17 cellular contexts compared by ENCODE assay signal in genomic region chr7:101422361-101423195, GRCh38. TPM values are rescaled to one million over a fixed set of nuclear protein-coding genes. Genes with fewer than 3 reads are reported as not detected.
A peak's percentile ranks its signal among the peaks of the same experiment; 100 is the strongest.
DNase-seq lines count a peak whose midpoint lies in the region; ATAC-seq and TF ChIP-seq lines count a peak whose summit lies in the region.
"Had no signal": no experiment of that assay in that cellular context is flagged by ENCODE, and none has a peak within 500 bp of the region (broad histone marks: within the 10 kb centered on the region; RNA-seq: fewer than 3 reads in every experiment).

No MANE protein-coding gene starts in this region.

- H3K79me2 ChIP-seq in GM23338 (replicated peaks; ENCODE audit: insufficient read depth): no peaks in the 10 kb centered on the region

- no peaks in the 10 kb centered on the region for H3K36me3 ChIP-seq in GM23338 (ENCODE audit: insufficient read depth)
- no peaks in the 10 kb centered on the region for H3K36me3 ChIP-seq in thyroid gland
- H3K36me3 ChIP-seq: BLaER1 treated with 17β-estradiol and CSF1 and Interleukin-3, amounts not matched to agents 10 nM and 100 nM had no signal

- H3K27ac ChIP-seq in GM23338 (ENCODE audit: low read depth) (no peak overlapping the region), thyroid gland (no peak overlapping the region)
- H3K27ac ChIP-seq: BLaER1 treated with 17β-estradiol and CSF1 and Interleukin-3, amounts not matched to agents 10 nM and 100 nM; GM23248 had no signal

- H3K4me1 ChIP-seq in GM23338 (ENCODE audit: insufficient read depth): no peaks in the 10 kb centered on the region; the same call in 1 of the 2 replicates
- no peaks in the 10 kb centered on the region for H3K4me1 ChIP-seq in thyroid gland

- peaks cover 8% of the 10 kb centered on the region for H3K27me3 Mint-ChIP-seq in GM23338 (ENCODE audit: insufficient read depth, low read depth, poor library complexity)
- peaks cover 3% of the 10 kb centered on the region for H3K27me3 Mint-ChIP-seq in activated CD8-positive, alpha-beta T cell treated with anti-CD3 and anti-CD28 coated beads for 36 hours
- H3K27me3 Mint-ChIP-seq: CD4-positive, CD25-positive, alpha-beta regulatory T cell had no signal

- H3K27ac Mint-ChIP-seq in GM23338: no peak overlapping the region
- no peak overlapping the region for H3K27ac Mint-ChIP-seq in activated CD8-positive, alpha-beta T cell treated with anti-CD3 and anti-CD28 coated beads for 36 hours
- H3K27ac Mint-ChIP-seq: IgD-negative memory B cell had no signal

- WGBS in thyroid gland, 2 donors: 69 to 77% methylated on average over 11 of the region's 11 CpGs

- H3K9me2 ChIP-seq in GM23338 (ENCODE audit: insufficient read depth): no peaks in the 10 kb centered on the region

- intact Hi-C loops in thyroid gland (cut with DNase I): no loop called here
- intact Hi-C loops in activated CD8-positive, alpha-beta T cell treated with anti-CD3 and anti-CD28 coated beads for 36 hours (cut with micrococcal nuclease): no loop called here

- no peaks in the 10 kb centered on the region for H3K9me3 ChIP-seq in thyroid gland
- H3K9me3 ChIP-seq: BLaER1 treated with 17β-estradiol and CSF1 and Interleukin-3, amounts not matched to agents 10 nM and 100 nM had no signal

- no peak overlapping the region for H3K4me2 ChIP-seq in GM23338
- H3K4me2 ChIP-seq: BLaER1 treated with 17β-estradiol and CSF1 and Interleukin-3, amounts not matched to agents 10 nM and 100 nM had no signal

- ATAC-seq in GM23338: no peak
- ATAC-seq in activated CD8-positive, alpha-beta T cell treated with anti-CD3 and anti-CD28 coated beads for 36 hours: no peak
- ATAC-seq in GM21529 (IDR thresholded peaks at IDR 0.05; ENCODE audit: unreplicated experiment): no peak

- H4K20me1 ChIP-seq in GM23338 (replicated peaks; ENCODE audit: insufficient read depth): no peaks in the 10 kb centered on the region; the same call in 1 of the 2 replicates
- H4K20me1 ChIP-seq: BLaER1 treated with 17β-estradiol and CSF1 and Interleukin-3, amounts not matched to agents 10 nM and 100 nM had no signal

- no peak overlapping the region for H2AFZ ChIP-seq in GM23338
- H2AFZ ChIP-seq: GM23248 had no signal

- TF ChIP-seq CTCF in GM23338 (conservative IDR thresholded peaks at IDR 0.05; ENCODE audit: low read depth in 2 of 2) (no peak), thyroid gland (IDR thresholded peaks at IDR 0.05) (no peak), GM10248 (IDR thresholded peaks at IDR 0.05; ENCODE audit: control extremely low read depth, extremely low read depth, low read depth, missing control alignments) (no peak)
- TF ChIP-seq CTCF in activated CD8-positive, alpha-beta T cell treated with anti-CD3 and anti-CD28 coated beads for 36 hours (IDR thresholded peaks at IDR 0.05): no peak

- peaks cover 18% of the 10 kb centered on the region for H3K4me1 Mint-ChIP-seq in GM23338
- H3K4me1 Mint-ChIP-seq in activated CD8-positive, alpha-beta T cell treated with anti-CD3 and anti-CD28 coated beads for 36 hours (ENCODE audit: low read depth): no peaks in the 10 kb centered on the region

- H3F3A ChIP-seq in GM23338 (replicated peaks; ENCODE audit: low read depth): 0 out of 2 replicates have a peak, but pooled peaks cover 11% of the 10 kb centered on the region

- no peak overlapping the region for H3K4me3 Mint-ChIP-seq in GM23338
- no peak overlapping the region for H3K4me3 Mint-ChIP-seq in activated CD8-positive, alpha-beta T cell treated with anti-CD3 and anti-CD28 coated beads for 36 hours
- H3K4me3 Mint-ChIP-seq: CD4-positive, CD25-positive, alpha-beta regulatory T cell; IgD-negative memory B cell had no signal

- H3K27me3 ChIP-seq in GM23338 (ENCODE audit: insufficient read depth) (no peaks in the 10 kb centered on the region), thyroid gland (no peaks in the 10 kb centered on the region)
- H3K27me3 ChIP-seq: BLaER1 treated with 17β-estradiol and CSF1 and Interleukin-3, amounts not matched to agents 10 nM and 100 nM had no signal

- H3K9me3 Mint-ChIP-seq in GM23338: no peaks in the 10 kb centered on the region
- H3K9me3 Mint-ChIP-seq in activated CD8-positive, alpha-beta T cell treated with anti-CD3 and anti-CD28 coated beads for 36 hours: no peaks in the 10 kb centered on the region

- DNase-seq in GM23338 (ENCODE audit: low spot score) (peak; percentile 52), SW480 (ENCODE audit: low spot score) (peak; percentile 43), left kidney (ENCODE audit: low read depth, low spot score) (peak; percentile 82), thyroid gland (peak; percentile 42 to 47), GM10248 (ENCODE audit: extremely low spot score) (no peak)
- DNase-seq in activated CD8-positive, alpha-beta T cell treated with anti-CD3 and anti-CD28 coated beads for 36 hours: no peak
- DNase-seq: ACHN; Calu3; CD4-positive, CD25-positive, alpha-beta regulatory T cell; DMS 273 treated with DMSO at 0.1 percent for 48 hours; GM23248; H7 had no signal

- H3K4me3 ChIP-seq in GM23338: no peak overlapping the region
- H3K4me3 ChIP-seq in thyroid gland (replicated peaks in 1 of 3): no peak overlapping the region
- H3K4me3 ChIP-seq: BLaER1 treated with 17β-estradiol and CSF1 and Interleukin-3, amounts not matched to agents 10 nM and 100 nM; GM23248 had no signal

- H3K36me3 Mint-ChIP-seq in GM23338 (ENCODE audit: low read depth): peaks cover 18% of the 10 kb centered on the region; the same call in 2 of the 3 replicates
- H3K36me3 Mint-ChIP-seq in activated CD8-positive, alpha-beta T cell treated with anti-CD3 and anti-CD28 coated beads for 36 hours (ENCODE audit: low read depth): no peaks in the 10 kb centered on the region
- H3K36me3 Mint-ChIP-seq: CD4-positive, CD25-positive, alpha-beta regulatory T cell; IgD-negative memory B cell had no signal

- no peak for TF ChIP-seq POLR2A in thyroid gland (IDR thresholded peaks at IDR 0.05)

- POLR2A ChIA-PET in activated CD8-positive, alpha-beta T cell treated with anti-CD3 and anti-CD28 coated beads for 36 hours (lab: Charles Lee): no interaction called here
- POLR2A ChIA-PET in GM10248 (lab: Yijun Ruan, JAX): no interaction called here

- CTCF ChIA-PET in activated CD8-positive, alpha-beta T cell treated with anti-CD3 and anti-CD28 coated beads for 36 hours (lab: Charles Lee): interaction anchor here (1.1 to 1.6 kb wide), 2 partner anchors 9 to 11 kb away, joined by 3 to 8 read pairs; no protein-coding TSS in a partner anchor
- CTCF ChIA-PET in GM10248 (lab: Yijun Ruan, JAX): interaction anchor here (1.6 to 1.9 kb wide), 2 partner anchors 11 to 24 kb away, joined by 4 to 7 read pairs; no protein-coding TSS in a partner anchor

TF ChIP-seq in GM23338, 12 proteins besides CTCF, POLR2A, EP300 and RAD21:
- TF ChIP-seq NANOG (IDR thresholded peaks at IDR 0.05; ENCODE audit: borderline replicate concordance) (no peak), EZH2phosphoT487 (IDR thresholded peaks at IDR 0.05; ENCODE audit: unreplicated experiment) (no peak), ZNF331 (CRISPR knock-in tag; IDR thresholded peaks at IDR 0.05; ENCODE audit: low read depth) (no peak), ZNF114 (CRISPR knock-in tag; IDR thresholded peaks at IDR 0.05) (no peak), POLR2AphosphoS5 (IDR thresholded peaks at IDR 0.05; ENCODE audit: low read depth) (no peak)

RNA-seq across cellular contexts. Expression of gene COL26A1, which starts 59.9 kb away (rescaled TPM):
- 51.7 and 55.0 TPM in 2 replicates for total RNA-seq in GM23338 (2014; rRNA removed; shearing (Covaris generic))
- polyA plus RNA-seq in GM23338 (2016; fragmentation: Nextera tagmentation; extraction: Ambion mirVana): 17.8 and 20.6 TPM in 2 replicates
- total RNA-seq in thyroid gland: not detected
- not detected for total RNA-seq in activated CD8-positive, alpha-beta T cell treated with anti-CD3 and anti-CD28 coated beads for 36 hours
- total RNA-seq: A172; Calu3; CD4-positive, CD25-positive, alpha-beta regulatory T cell; GM23248; HT-29 had no signal
- polyA plus RNA-seq: CD4-positive, CD25-positive, alpha-beta regulatory T cell; GM23248; IgD-negative memory B cell had no signal

Comparison
In these comparisons a context has a peak if more than half of its experiments do, and no peak if none do; other contexts are left out.
1. DNase-seq: peak in GM23338 (single experiment), SW480 (single experiment), left kidney (single experiment) and thyroid gland (2 of 2); none in activated CD8-positive, alpha-beta T cell treated with anti-CD3 and anti-CD28 coated beads for 36 hours (single experiment) and GM10248 (single experiment).
2. RNA of gene COL26A1, which starts 59.9 kb away (total RNA-seq): 51.7 to 55.0 TPM in GM23338; not detected in activated CD8-positive, alpha-beta T cell treated with anti-CD3 and anti-CD28 coated beads for 36 hours and not detected in thyroid gland; every median in the first group is over 10 times any median in the second.